Comparison of ENCODE assay signal across 19 cellular contexts in genomic region chr11:83801799-83802198, GRCh38.
A peak's percentile ranks its signal among the peaks of the same experiment; 100 is the strongest.
DNase-seq lines count a peak whose midpoint lies in the region; ATAC-seq, FAIRE-seq and TF ChIP-seq lines count a peak whose summit lies in the region.
"Had no signal": no experiment of that assay in that cellular context is flagged by ENCODE, and none has a peak within 500 bp of the region (broad histone marks: within the 10 kb centered on the region; RNA-seq: fewer than 3 reads in every experiment).

No MANE protein-coding gene starts in this region.

- intact Hi-C loops in PC-3 (cut with micrococcal nuclease): no loop called here

- H2AFZ ChIP-seq in PC-3 (ENCODE audit: low read length): no peak overlapping the region

- no peaks in the 10 kb centered on the region for H3F3A ChIP-seq in PC-3 (ENCODE audit: low read length, unreplicated experiment)

- no peaks in the 10 kb centered on the region for H3K36me3 ChIP-seq in PC-3 (ENCODE audit: low read depth, low read length)
- H3K36me3 ChIP-seq: ascending aorta, right atrium auricular region, vagina had no signal

- DNase-seq in A549 (ENCODE audit: low read depth in 1 of 2, low spot score in 1 of 2): no peak
- peak; percentile 22 for DNase-seq in PC-3
- DNase-seq in fibroblast of mammary gland (ENCODE audit: low read depth): no peak
- DNase-seq in GM19238 (ENCODE audit: insufficient read length, low spot score): no peak
- DNase-seq in NCI-H1092 (lab: John Stamatoyannopoulos, UW): no peak
- no peak for DNase-seq in anterior cingulate cortex (lab: John Stamatoyannopoulos, UW)
- DNase-seq: activated CD4-positive, alpha-beta T cell treated with anti-CD3 and anti-CD28 coated beads, Interleukin-2, amount 50 U/mL, for 1 hour; DMS79; effector memory CD8-positive, alpha-beta T cell; kidney glomerular epithelial cell; naive B cell; NCI-H2029; stimulated activated naive CD4-positive, alpha-beta T cell; T-helper 17 cell had no signal

- BruUV-seq in PC-3 (replicated peaks; lab: Mats Ljungman, UMichigan): no TSS peak

- H3K27ac ChIP-seq in A549 (no peak overlapping the region), PC-3 (ENCODE audit: low read length) (no peak overlapping the region)
- H3K27ac ChIP-seq: ascending aorta, right atrium auricular region, vagina had no signal

- H3K79me2 ChIP-seq in PC-3 (ENCODE audit: low read length): no peaks in the 10 kb centered on the region

- H3K27me3 ChIP-seq in PC-3 (ENCODE audit: low read length): no peaks in the 10 kb centered on the region
- H3K27me3 ChIP-seq: ascending aorta, right atrium auricular region, vagina had no signal

- H3K9me2 ChIP-seq in PC-3 (replicated peaks; ENCODE audit: low read length): no peaks in the 10 kb centered on the region

- FAIRE-seq in A549 (lab: Jason Lieb, UNC): no peak

- TF ChIP-seq POLR2A in A549 (IDR thresholded peaks at IDR 0.05; ENCODE audit: low read length): no peak

- CTCF ChIA-PET in A549 (lab: Yijun Ruan, JAX) (interaction anchor here (0.8 to 1.0 kb wide), 2 partner anchors 11 to 296 kb away, joined by 4 read pairs; no protein-coding TSS in a partner anchor), PC-3 (lab: Charles Lee) (no interaction called here)

- no peak for TF ChIP-seq RAD21 in A549 (conservative IDR thresholded peaks at IDR 0.05 in 1 of 2, IDR thresholded peaks at IDR 0.05 in 1 of 2)

- no peak overlapping the region for H3K9ac ChIP-seq in PC-3 (ENCODE audit: low read length)

- H4K20me1 ChIP-seq in PC-3 (ENCODE audit: low read length): no peaks in the 10 kb centered on the region

- ATAC-seq in A549: peak in 1 of 2 experiments; percentile 55; a peak in 2 of 6 replicates
- no peak for ATAC-seq in PC-3
- ATAC-seq in activated CD4-positive, CD25-positive, alpha-beta regulatory T cell treated with anti-CD3 and anti-CD28 coated beads, Interleukin-2, amount 50 U/mL, for 24 hours: no peak
- ATAC-seq: effector memory CD8-positive, alpha-beta T cell; T-helper 17 cell had no signal

- TF ChIP-seq EP300 in A549 (IDR thresholded peaks at IDR 0.05): no peak

- H3K4me2 ChIP-seq in A549 (no peak overlapping the region), PC-3 (ENCODE audit: low read length) (no peak overlapping the region)

- H3K4me3 ChIP-seq in A549 (no peak overlapping the region), GM12875 (ENCODE audit: low read depth, low read length) (no peak overlapping the region), PC-3 (ENCODE audit: low read length) (no peak overlapping the region), fibroblast of mammary gland (ENCODE audit: control insufficient read depth, low read depth, low read length) (no peak overlapping the region)
- H3K4me3 ChIP-seq: ascending aorta, right atrium auricular region, vagina had no signal

- H3K4me1 ChIP-seq in A549 (no peaks in the 10 kb centered on the region), PC-3 (ENCODE audit: insufficient read depth, low read length) (no peaks in the 10 kb centered on the region)
- H3K4me1 ChIP-seq: ascending aorta, right atrium auricular region, vagina had no signal

- POLR2A ChIA-PET in A549 (lab: Yijun Ruan, JAX) (no interaction called here), PC-3 (lab: Charles Lee; ENCODE audit: unreplicated experiment) (no interaction called here)

- WGBS in A549 (ENCODE audit: missing lambda C conversion rate): 4% methylated on average over 1 of the region's 1 CpG

- H3K9me3 ChIP-seq in A549 (no peaks in the 10 kb centered on the region), PC-3 (ENCODE audit: low read length) (no peaks in the 10 kb centered on the region)
- H3K9me3 ChIP-seq: ascending aorta, right atrium auricular region, vagina had no signal

- TF ChIP-seq CTCF in A549 (IDR thresholded peaks at IDR 0.05) (no peak), GM12875 (IDR thresholded peaks at IDR 0.05; ENCODE audit: borderline replicate concordance, insufficient read depth, low read depth, low read length) (peak; percentile 12; the same call in 1 of the 2 replicates), PC-3 (conservative IDR thresholded peaks at IDR 0.05; ENCODE audit: low read depth, low read length) (peak; percentile 48), fibroblast of mammary gland (conservative IDR thresholded peaks at IDR 0.05; ENCODE audit: control insufficient read depth, insufficient read depth, low read depth, low read length) (peak; percentile 32)

TF ChIP-seq in A549, 52 proteins besides CTCF, POLR2A, EP300 and RAD21:
- no peak for TF ChIP-seq FOSL2 (IDR thresholded peaks at IDR 0.05)
- TF ChIP-seq FOSL2 (CRISPR knock-in tag; IDR thresholded peaks at IDR 0.05): no peak
- peak; percentile 66 for TF ChIP-seq MAFK (IDR thresholded peaks at IDR 0.05; ENCODE audit: partially characterized antibody)
TF ChIP-seq in A549: peak in this region for 1.
